8 cellular contexts compared by ENCODE assay signal in the genomic region with DNA sequence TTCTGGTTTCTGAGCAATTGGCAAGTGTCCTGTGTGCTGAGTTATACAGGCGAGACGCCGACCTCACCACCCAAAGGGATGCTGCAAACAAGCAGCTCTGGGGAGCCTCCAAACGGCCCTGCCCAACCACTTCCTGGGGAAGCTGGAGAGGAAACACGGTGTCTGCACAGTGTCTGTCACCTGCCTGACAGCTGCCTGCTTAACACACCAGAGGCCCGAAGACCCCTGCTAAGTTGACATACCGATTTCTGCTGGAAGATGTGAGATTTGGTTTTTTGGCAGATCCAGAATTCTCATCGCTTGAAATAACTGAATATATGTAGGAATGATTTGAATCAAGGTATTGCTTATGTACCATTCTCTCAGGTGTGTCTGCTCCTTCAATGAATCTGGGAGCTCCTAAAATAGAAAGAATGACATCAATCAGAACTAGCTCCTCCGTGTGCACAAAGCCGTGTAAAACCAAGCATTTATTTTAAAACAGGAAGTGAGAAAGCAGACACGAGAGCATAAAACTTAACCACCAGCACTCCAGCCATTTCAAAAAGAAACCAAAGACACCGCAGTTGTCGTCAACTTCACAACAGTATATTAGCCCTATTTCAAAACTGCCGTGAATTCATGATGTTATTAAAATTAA. TPM values are rescaled to one million over a fixed set of nuclear protein-coding genes. Genes with fewer than 3 reads are reported as not detected.
A peak's percentile ranks its signal among the peaks of the same experiment; 100 is the strongest.
DNase-seq lines count a peak whose midpoint lies in the region; ATAC-seq and TF ChIP-seq lines count a peak whose summit lies in the region.

No MANE protein-coding gene starts in this region.

- peaks cover 58% of the 10 kb centered on the region for H3K4me1 Mint-ChIP-seq in activated naive CD8-positive, alpha-beta T cell treated with anti-CD3 and anti-CD28 coated beads, Interleukin-2, amount 50 U/mL, for 24 hours
- H3K4me1 Mint-ChIP-seq in stimulated activated naive B cell treated with anti-CD40 and anti-IgM and Interleukin-4, amounts not matched to agents 10 μg/mL and 1 μg/mL and 100 μg/mL, for 72 hours = peaks cover 49 to 76% of the 10 kb centered on the region in 2 donors

- peaks cover 0 to 7% of the 10 kb centered on the region in 2 donors for H3K4me1 ChIP-seq in right atrium auricular region
- H3K4me1 ChIP-seq in BE2C = no peaks in the 10 kb centered on the region

- peak overlapping the region; percentile 75 for H3K27ac Mint-ChIP-seq in activated naive CD8-positive, alpha-beta T cell treated with anti-CD3 and anti-CD28 coated beads, Interleukin-2, amount 50 U/mL, for 24 hours
- H3K27ac Mint-ChIP-seq in stimulated activated naive B cell treated with anti-CD40 and anti-IgM and Interleukin-4, amounts not matched to agents 10 μg/mL and 1 μg/mL and 100 μg/mL, for 72 hours = peak overlapping the region; percentile 90

- no peak overlapping the region for H3K27ac ChIP-seq in right atrium auricular region

- H3K36me3 Mint-ChIP-seq in activated naive CD8-positive, alpha-beta T cell treated with anti-CD3 and anti-CD28 coated beads, Interleukin-2, amount 50 U/mL, for 24 hours (ENCODE audit: low read depth) = no peaks in the 10 kb centered on the region
- H3K36me3 Mint-ChIP-seq in stimulated activated naive B cell treated with anti-CD40 and anti-IgM and Interleukin-4, amounts not matched to agents 10 μg/mL and 1 μg/mL and 100 μg/mL, for 72 hours = no peaks in the 10 kb centered on the region

- H3K4me3 Mint-ChIP-seq in activated naive CD8-positive, alpha-beta T cell treated with anti-CD3 and anti-CD28 coated beads, Interleukin-2, amount 50 U/mL, for 24 hours = peak overlapping the region; percentile 69
- H3K4me3 Mint-ChIP-seq in stimulated activated naive B cell treated with anti-CD40 and anti-IgM and Interleukin-4, amounts not matched to agents 10 μg/mL and 1 μg/mL and 100 μg/mL, for 72 hours = peak overlapping the region; percentile 71

- peak; percentile 68 for ATAC-seq in Right ventricle myocardium inferior
- peak; percentile 87 for ATAC-seq in HG03175 (IDR thresholded peaks at IDR 0.05; ENCODE audit: unreplicated experiment)
- peak; percentile 89 for ATAC-seq in activated naive CD8-positive, alpha-beta T cell treated with anti-CD3 and anti-CD28 coated beads, Interleukin-2, amount 50 U/mL, for 24 hours
- ATAC-seq in stimulated activated naive B cell treated with anti-CD40 and anti-IgM and Interleukin-4, amounts not matched to agents 10 μg/mL and 1 μg/mL and 100 μg/mL, for 72 hours (replicated peaks) = peak; percentile 94 to 95

- H3K36me3 ChIP-seq in right atrium auricular region = no peaks in the 10 kb centered on the region
- H3K36me3 ChIP-seq in BE2C = no peaks in the 10 kb centered on the region

- no peak for TF ChIP-seq CTCF in right atrium auricular region (IDR thresholded peaks at IDR 0.05)
- no peak for TF ChIP-seq CTCF in BE2C (IDR thresholded peaks at IDR 0.05; ENCODE audit: low read depth, low read length)

- no peak overlapping the region for H3K4me3 ChIP-seq in right atrium auricular region
- H3K4me3 ChIP-seq in BE2C (ENCODE audit: low read depth, low read length) = no peak overlapping the region

- peaks cover 2% of the 10 kb centered on the region for H3K27me3 Mint-ChIP-seq in activated naive CD8-positive, alpha-beta T cell treated with anti-CD3 and anti-CD28 coated beads, Interleukin-2, amount 50 U/mL, for 24 hours
- H3K27me3 Mint-ChIP-seq in stimulated activated naive B cell treated with anti-CD40 and anti-IgM and Interleukin-4, amounts not matched to agents 10 μg/mL and 1 μg/mL and 100 μg/mL, for 72 hours = peaks cover 21 to 27% of the 10 kb centered on the region in 2 donors

- H3K27me3 ChIP-seq in right atrium auricular region (no peaks in the 10 kb centered on the region), BE2C (no peaks in the 10 kb centered on the region)

- no peaks in the 10 kb centered on the region for H3K9me3 Mint-ChIP-seq in activated naive CD8-positive, alpha-beta T cell treated with anti-CD3 and anti-CD28 coated beads, Interleukin-2, amount 50 U/mL, for 24 hours
- peaks cover 4% of the 10 kb centered on the region in 2 donors for H3K9me3 Mint-ChIP-seq in stimulated activated naive B cell treated with anti-CD40 and anti-IgM and Interleukin-4, amounts not matched to agents 10 μg/mL and 1 μg/mL and 100 μg/mL, for 72 hours

- H3K9me3 ChIP-seq in right atrium auricular region (no peaks in the 10 kb centered on the region), BE2C (no peaks in the 10 kb centered on the region)

- intact Hi-C loops in Right ventricle myocardium inferior (cut with DNase I) = loop anchor here (2.0 kb wide), 1 partner anchor 30 kb away; no protein-coding TSS in a partner anchor

- DNase-seq in Right ventricle myocardium inferior (ENCODE audit: missing footprints) (peak; percentile 80), right atrium auricular region (ENCODE audit: low spot score) (no peak), T-helper 1 cell (peak; percentile 70 to 94 (median 82)), lung microvascular endothelial cell (ENCODE audit: low read depth in 2 of 2) (peak; percentile 34 to 69), BE2C (no peak)
- peak; percentile 73 for DNase-seq in activated naive CD8-positive, alpha-beta T cell treated with anti-CD3 and anti-CD28 coated beads, Interleukin-2, amount 50 U/mL, for 24 hours
- peak; percentile 88 for DNase-seq in stimulated activated naive B cell treated with anti-CD40 and anti-IgM and Interleukin-4, amounts not matched to agents 10 μg/mL and 1 μg/mL and 100 μg/mL, for 72 hours

RNA-seq across cellular contexts. Expression of a gene that starts 27.2 kb away (rescaled TPM):
- 110 TPM for total RNA-seq in Right ventricle myocardium inferior
- total RNA-seq in right atrium auricular region = 10 to 100 TPM in 1 of 2 donors, 1 to 10 TPM in 1; 7.0 to 29.7 TPM
- total RNA-seq in lung microvascular endothelial cell = under 0.01 TPM in 2 replicates
- not detected for polyA plus RNA-seq in BE2C (2012; ENCODE audit: insufficient read depth, insufficient read length, low read depth)

RNA-seq across cellular contexts. Expression of a gene that starts 41.1 kb away (rescaled TPM):
- not detected for total RNA-seq in Right ventricle myocardium inferior
- total RNA-seq in right atrium auricular region = not detected
- not detected in 2 replicates for total RNA-seq in lung microvascular endothelial cell
- not detected for polyA plus RNA-seq in BE2C (2012; ENCODE audit: insufficient read depth, insufficient read length, low read depth)

Comparison
In these comparisons a context has a peak if more than half of its experiments do, and no peak if none do; other contexts are left out.
1. DNase-seq: peak in Right ventricle myocardium inferior (single experiment), T-helper 1 cell (5 of 5), activated naive CD8-positive, alpha-beta T cell treated with anti-CD3 and anti-CD28 coated beads, Interleukin-2, amount 50 U/mL, for 24 hours (single experiment), lung microvascular endothelial cell (2 of 2) and stimulated activated naive B cell treated with anti-CD40 and anti-IgM and Interleukin-4, amounts not matched to agents 10 μg/mL and 1 μg/mL and 100 μg/mL, for 72 hours (single experiment); none in right atrium auricular region (single experiment) and BE2C (single experiment).
2. Peak in every context shown above with its lines, with median percentiles within 50 percentile points of each other: ATAC-seq.